Comparison of ENCODE assay signal across 1 cellular context in genomic region chr2:110154188-110154587, GRCh38. TPM values are rescaled to one million over a fixed set of nuclear protein-coding genes. Genes with fewer than 3 reads are reported as not detected.
"Had no signal": no experiment of that assay in that cellular context is flagged by ENCODE, and none has a peak within 500 bp of the region (broad histone marks: within the 10 kb centered on the region; RNA-seq: fewer than 3 reads in every experiment).

No MANE protein-coding gene starts in this region.

RNA-seq across cellular contexts. Expression of gene MALL, which starts 38.6 kb away (rescaled TPM):
- total RNA-seq: LHCN-M2 had no signal
